ENCODE assay signal across 24 cellular contexts in the genomic region with DNA sequence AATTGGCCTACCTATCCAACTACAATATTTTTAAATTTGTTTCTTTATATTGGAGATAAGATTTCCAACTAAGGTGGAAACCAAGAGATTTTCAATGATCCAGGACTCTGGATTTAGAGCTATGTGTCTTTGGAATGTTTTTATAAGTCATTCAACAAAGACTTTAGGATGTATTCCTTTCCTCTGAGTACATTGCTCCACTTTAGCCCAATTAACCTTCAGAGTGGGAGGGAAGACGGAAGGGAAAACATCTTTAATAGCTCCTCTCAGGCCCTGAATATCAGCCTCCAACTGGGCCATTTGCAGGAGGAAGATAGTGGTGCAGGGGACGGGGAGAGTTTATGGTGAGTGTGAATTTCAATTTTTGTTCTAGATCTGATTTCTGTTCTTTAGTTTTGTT.
"Had no signal": no experiment of that assay in that cellular context is flagged by ENCODE, and none has a peak within 500 bp of the region (broad histone marks: within the 10 kb centered on the region; RNA-seq: fewer than 3 reads in every experiment).

No MANE protein-coding gene starts in this region.

- H3K4me3 Mint-ChIP-seq: activated CD4-positive, alpha-beta memory T cell treated with anti-CD3 and anti-CD28 coated beads, Interleukin-2, amount 10 ng/mL, durations not matched to agents 7 days and 5 days; activated CD4-positive, alpha-beta T cell treated with anti-CD3 and anti-CD28 coated beads for 36 hours; activated naive CD8-positive, alpha-beta T cell treated with anti-CD3 and anti-CD28 coated beads, Interleukin-2, amount 10 ng/mL, durations not matched to agents 7 days and 5 days; T-helper 17 cell had no signal

- DNase-seq: activated CD4-positive, alpha-beta memory T cell treated with anti-CD3 and anti-CD28 coated beads, Interleukin-2, amount 10 ng/mL, durations not matched to agents 7 days and 5 days; activated CD4-positive, alpha-beta T cell treated with anti-CD3 and anti-CD28 coated beads for 36 hours; activated CD4-positive, alpha-beta T cell treated with anti-CD3 and anti-CD28 coated beads, Interleukin-2, amount 50 U/mL, for 1 hour; activated CD8-positive, alpha-beta memory T cell treated with anti-CD3 and anti-CD28 coated beads, Interleukin-2, amount 50 U/mL, for 4 hours; activated naive CD4-positive, alpha-beta T cell treated with anti-CD3 and anti-CD28 coated beads, Interleukin-2, amount 50 U/mL, for 16 hours; activated naive CD8-positive, alpha-beta T cell treated with anti-CD3 and anti-CD28 coated beads, Interleukin-2, amount 10 ng/mL, durations not matched to agents 7 days and 5 days; aorta; body of pancreas; central memory CD4-positive, alpha-beta T cell; MV-4-11; NCI-H1092 treated with DMSO at 0.1 percent for 48 hours; NCI-H1417 treated with DMSO at 0.1 percent for 48 hours; NCI-H1694; NCI-H2029; NCI-H2107; NCI-H2171 treated with DMSO at 0.1 percent for 48 hours; NCI-H226; NCI-H526 treated with DMSO at 0.1 percent for 48 hours; NCI-H82; SIG-M5; T-helper 17 cell; T-helper 9 cell had no signal

- ATAC-seq: activated CD4-positive, alpha-beta T cell treated with anti-CD3 and anti-CD28 coated beads for 36 hours; body of pancreas; T-helper 17 cell had no signal

- H3K27me3 Mint-ChIP-seq: activated CD4-positive, alpha-beta memory T cell treated with anti-CD3 and anti-CD28 coated beads, Interleukin-2, amount 10 ng/mL, durations not matched to agents 7 days and 5 days; activated CD4-positive, alpha-beta T cell treated with anti-CD3 and anti-CD28 coated beads for 36 hours had no signal

- H3K27ac Mint-ChIP-seq: activated CD4-positive, alpha-beta memory T cell treated with anti-CD3 and anti-CD28 coated beads, Interleukin-2, amount 10 ng/mL, durations not matched to agents 7 days and 5 days; activated CD4-positive, alpha-beta T cell treated with anti-CD3 and anti-CD28 coated beads for 36 hours; activated naive CD8-positive, alpha-beta T cell treated with anti-CD3 and anti-CD28 coated beads, Interleukin-2, amount 10 ng/mL, durations not matched to agents 7 days and 5 days had no signal

- H3K4me3 ChIP-seq: body of pancreas, coronary artery, MG63 had no signal

- H3K9me3 Mint-ChIP-seq: activated CD4-positive, alpha-beta memory T cell treated with anti-CD3 and anti-CD28 coated beads, Interleukin-2, amount 10 ng/mL, durations not matched to agents 7 days and 5 days had no signal
